8 cellular contexts compared by ENCODE assay signal in genomic region chr7:30321992-30322637, GRCh38. TPM values are rescaled to one million over a fixed set of nuclear protein-coding genes. Genes with fewer than 3 reads are reported as not detected.
A peak's percentile ranks its signal among the peaks of the same experiment; 100 is the strongest.
DNase-seq lines count a peak whose midpoint lies in the region; ATAC-seq, FAIRE-seq and TF ChIP-seq lines count a peak whose summit lies in the region.

No MANE protein-coding gene starts in this region.

- no peak overlapping the region for H3K27ac ChIP-seq in RWPE1

- H3K4me1 Mint-ChIP-seq in activated B cell treated with CpG ODN at 0.5 μM for 24 hours = peaks cover 84% of the 10 kb centered on the region

- H3K9me3 Mint-ChIP-seq in activated B cell treated with CpG ODN at 0.5 μM for 24 hours = peaks cover 4% of the 10 kb centered on the region

- intact Hi-C loops in activated B cell treated with CpG ODN at 0.5 μM for 24 hours (cut with micrococcal nuclease) = loop anchor here (1.0 to 2.0 kb wide), 5 partner anchors 8 to 38 kb away; partner anchors contain the start of gene ZNRF2

- ATAC-seq in GM21381 (IDR thresholded peaks at IDR 0.05; ENCODE audit: unreplicated experiment) = peak; percentile 76
- ATAC-seq in HG03558 (IDR thresholded peaks at IDR 0.05; ENCODE audit: extremely low read depth, unreplicated experiment) = peak; percentile 74
- ATAC-seq in activated B cell treated with CpG ODN at 0.5 μM for 24 hours (ENCODE audit: low read depth) = peak; percentile 78
- ATAC-seq in left lobe of liver = peak; percentile 71

- H3K4me3 ChIP-seq in GM08714 (ENCODE audit: low read length) = peak overlapping the region; percentile 74

- H3K36me3 Mint-ChIP-seq in activated B cell treated with CpG ODN at 0.5 μM for 24 hours (ENCODE audit: low read depth) = peaks cover 21% of the 10 kb centered on the region

- H3K27me3 Mint-ChIP-seq in activated B cell treated with CpG ODN at 0.5 μM for 24 hours = no peaks in the 10 kb centered on the region

- FAIRE-seq in frontal cortex (lab: Jason Lieb, UNC) = no peak

- POLR2A ChIA-PET in activated B cell treated with CpG ODN at 0.5 μM for 24 hours (lab: Charles Lee) (interaction anchor here (0.6 to 2.3 kb wide), 17 partner anchors 8 to 327 kb away, joined by 3 to 28 read pairs (median 4); partner anchors contain the start of genes GARS1 and ZNRF2), RWPE1 (lab: Yijun Ruan, JAX; ENCODE audit: low non-redundant PET) (interaction anchor here (0.6 to 0.7 kb wide), 2 partner anchors 247 to 277 kb away, joined by 3 to 4 read pairs; no protein-coding TSS in a partner anchor)

- DNase-seq in activated B cell treated with CpG ODN at 0.5 μM for 24 hours = no peak
- no peak for DNase-seq in left lobe of liver (ENCODE audit: low spot score)
- DNase-seq in frontal cortex (ENCODE audit: low spot score in 2 of 2) = no peak
- no peak for DNase-seq in RWPE1 (ENCODE audit: low spot score)
- DNase-seq in HuH-7.5 (ENCODE audit: low spot score) = no peak

- H3K4me3 Mint-ChIP-seq in activated B cell treated with CpG ODN at 0.5 μM for 24 hours = peak overlapping the region; percentile 78

- peak overlapping the region; percentile 97 for H3K27ac Mint-ChIP-seq in activated B cell treated with CpG ODN at 0.5 μM for 24 hours

- TF ChIP-seq CTCF in activated B cell treated with CpG ODN at 0.5 μM for 24 hours (IDR thresholded peaks at IDR 0.05) (no peak), RWPE1 (conservative IDR thresholded peaks at IDR 0.05; ENCODE audit: low read depth) (no peak)

- CTCF ChIA-PET in activated B cell treated with CpG ODN at 0.5 μM for 24 hours (lab: Charles Lee) = interaction anchor here (0.9 to 2.3 kb wide), 8 partner anchors 9 to 156 kb away, joined by 3 to 11 read pairs (median 4); no protein-coding TSS in a partner anchor
- CTCF ChIA-PET in RWPE1 (lab: Yijun Ruan, JAX) = interaction anchor here (0.7 kb wide), 2 partner anchors 157 to 809 kb away, joined by 3 read pairs; no protein-coding TSS in a partner anchor

RNA-seq across cellular contexts. Expression of gene ZNRF2, which starts 37.7 kb away (rescaled TPM):
- total RNA-seq in activated B cell treated with CpG ODN at 0.5 μM for 24 hours (18.7 and 21.4 TPM in 2 replicates), left lobe of liver (18.6 TPM), frontal cortex (57.1 TPM)
